ENCODE assay signal across 9 cellular contexts in genomic region chr6:2877057-2877882, GRCh38. TPM values are rescaled to one million over a fixed set of nuclear protein-coding genes. Genes with fewer than 3 reads are reported as not detected.
DNase-seq lines count a peak whose midpoint lies in the region; ATAC-seq, FAIRE-seq and TF ChIP-seq lines count a peak whose summit lies in the region.
"Had no signal": no experiment of that assay in that cellular context is flagged by ENCODE, and none has a peak within 500 bp of the region (broad histone marks: within the 10 kb centered on the region; RNA-seq: fewer than 3 reads in every experiment).

No MANE protein-coding gene starts in this region.

- no peak for FAIRE-seq in A549 (lab: Jason Lieb, UNC)

- H2AFZ ChIP-seq in Karpas-422 (ENCODE audit: low read length), result no peak overlapping the region

- H3K27me3 ChIP-seq in Karpas-422 (ENCODE audit: low read length), result no peaks in the 10 kb centered on the region

- H3K36me3 ChIP-seq in Karpas-422 (ENCODE audit: insufficient read depth, low read length) (no peaks in the 10 kb centered on the region), mucosa of descending colon (ENCODE audit: low read depth) (no peaks in the 10 kb centered on the region)

- H3K4me1 ChIP-seq in A549 (peaks cover 39% of the 10 kb centered on the region), Karpas-422 (ENCODE audit: low read length) (peaks cover 75% of the 10 kb centered on the region), mucosa of descending colon (ENCODE audit: low read depth) (peaks cover 18% of the 10 kb centered on the region)

- no peaks in the 10 kb centered on the region for H4K20me1 ChIP-seq in Karpas-422 (ENCODE audit: insufficient read depth, low read depth, low read length)

- DNase-seq in A549 (ENCODE audit: low read depth in 1 of 2, low spot score in 1 of 2) (peak; percentile 43 to 86), Karpas-422 (no peak), mucosa of descending colon (no peak), NCI-H748 (lab: John Stamatoyannopoulos, UW; ENCODE audit: unreplicated experiment) (no peak), superior temporal gyrus (ENCODE audit: extremely low spot score) (no peak), NCI-H524 (lab: John Stamatoyannopoulos, UW) (no peak)
- DNase-seq: NCI-H2029 treated with DMSO at 0.1 percent for 48 hours had no signal

- no peak for TF ChIP-seq RAD21 in A549 (conservative IDR thresholded peaks at IDR 0.05 in 1 of 2, IDR thresholded peaks at IDR 0.05 in 1 of 2)

- POLR2A ChIA-PET in A549 (lab: Yijun Ruan, JAX), result interaction anchor here (0.6 to 1.8 kb wide), 5 partner anchors 12 to 38 kb away, joined by 3 to 6 read pairs (median 3); partner anchors contain the start of genes SERPINB1 and SERPINB9

- intact Hi-C loops in mucosa of descending colon (cut with DNase I, micrococcal nuclease), result no loop called here

- TF ChIP-seq CTCF in A549 (IDR thresholded peaks at IDR 0.05), result no peak
- no peak for TF ChIP-seq CTCF in mucosa of descending colon (IDR thresholded peaks at IDR 0.05)

- TF ChIP-seq EP300 in A549 (IDR thresholded peaks at IDR 0.05), result peak in 1 of 2 experiments; percentile 46; a peak in 1 of 5 replicates

- no peaks in the 10 kb centered on the region for H3K9me3 ChIP-seq in A549
- H3K9me3 ChIP-seq in Karpas-422 (ENCODE audit: low read length), result no peaks in the 10 kb centered on the region
- no peaks in the 10 kb centered on the region for H3K9me3 ChIP-seq in mucosa of descending colon

- H3K4me2 ChIP-seq in A549, result peak overlapping the region; percentile 92
- H3K4me2 ChIP-seq in Karpas-422 (ENCODE audit: low read depth, low read length, poor library complexity, severe bottlenecking), result peak overlapping the region; percentile 78

- peak; percentile 59 to 79; a peak in 5 of 6 replicates for ATAC-seq in A549
- peak; percentile 15 for ATAC-seq in mucosa of descending colon
- no peak for ATAC-seq in HG02970 (IDR thresholded peaks at IDR 0.05; ENCODE audit: low FRiP score, unreplicated experiment)

- CTCF ChIA-PET in A549 (lab: Yijun Ruan, JAX), result interaction anchor here (0.8 to 3.0 kb wide), 7 partner anchors 10 to 75 kb away, joined by 3 to 12 read pairs (median 3); no protein-coding TSS in a partner anchor

- TF ChIP-seq POLR2A in A549 (IDR thresholded peaks at IDR 0.05; ENCODE audit: low read length), result no peak

- H3K9ac ChIP-seq in Karpas-422 (ENCODE audit: low read length), result peak overlapping the region; percentile 80; the same call in 1 of the 2 replicates

- H3K9me2 ChIP-seq in Karpas-422 (replicated peaks; ENCODE audit: insufficient read depth, low read length), result no peaks in the 10 kb centered on the region

- H3K79me2 ChIP-seq in Karpas-422 (ENCODE audit: low read length), result no peaks in the 10 kb centered on the region

- 15% methylated on average over 9 of the region's 13 CpGs for WGBS in A549 (ENCODE audit: missing lambda C conversion rate)

- peak overlapping the region; percentile 96 to 100 for H3K27ac ChIP-seq in A549
- H3K27ac ChIP-seq in Karpas-422 (ENCODE audit: low read length), result peak overlapping the region; percentile 72; the same call in 1 of the 2 replicates
- peak overlapping the region; percentile 41 for H3K27ac ChIP-seq in cingulate gyrus (ENCODE audit: low read depth, low read length)

- H3K4me3 ChIP-seq in A549 (peak overlapping the region; percentile 32; the same call in 2 of the 3 replicates), Karpas-422 (ENCODE audit: low read length) (peak overlapping the region; percentile 66; the same call in 1 of the 2 replicates), mucosa of descending colon (no peak overlapping the region)

TF ChIP-seq in A549, 52 proteins besides CTCF, POLR2A, EP300 and RAD21:
- peak; percentile 87 for TF ChIP-seq MAFK (IDR thresholded peaks at IDR 0.05; ENCODE audit: partially characterized antibody)
- TF ChIP-seq NFE2L2 (conservative IDR thresholded peaks at IDR 0.05; ENCODE audit: low read length), result peak; percentile 63
- peak in 1 of 2 experiments; percentile 58; a peak in 1 of 5 replicates for TF ChIP-seq JUN (IDR thresholded peaks at IDR 0.05)
- TF ChIP-seq FOSL2 (IDR thresholded peaks at IDR 0.05), result peak; percentile 29; the same call in 1 of the 2 replicates
- peak; percentile 75 for TF ChIP-seq FOSL2 (CRISPR knock-in tag; IDR thresholded peaks at IDR 0.05)
- TF ChIP-seq CEBPB (IDR thresholded peaks at IDR 0.05), result peak; percentile 50 to 89; a peak in 3 of 4 replicates
- TF ChIP-seq RNF2 (IDR thresholded peaks at IDR 0.05; ENCODE audit: borderline replicate concordance, low read depth), result no peak
- peak; percentile 63 for TF ChIP-seq MAX (IDR thresholded peaks at IDR 0.05)
- TF ChIP-seq HOXA7 (CRISPR knock-in tag; IDR thresholded peaks at IDR 0.05), result no peak
- peak; percentile 52; the same call in 1 of the 2 replicates for TF ChIP-seq E2F6 (IDR thresholded peaks at IDR 0.05; ENCODE audit: borderline replicate concordance, low read depth)
- TF ChIP-seq USF2 (IDR thresholded peaks at IDR 0.05), result no peak
TF ChIP-seq in A549: peak in this region for 7.

RNA-seq across cellular contexts. Expression of gene SERPINB9, which starts 25.8 kb away (rescaled TPM):
- polyA plus RNA-seq in A549 (2011; rRNA removed), result 24.7 and 25.7 TPM in 2 replicates
- polyA plus RNA-seq in A549 (2012; cell fraction: cytosol; rRNA removed), result 8.2 and 9.9 TPM in 2 replicates
- polyA plus RNA-seq in A549 (2012; cell fraction: nucleus; rRNA removed), result 4.4 and 6.7 TPM in 2 replicates
- polyA plus RNA-seq in A549 (2017; fragmentation: RNase III; extraction: RNeasy Plus Mini Kit Qiagen cat#74134 plus additional on column Dnase treatment), result 8.7 TPM in 3 replicates
- 26.4 and 31.6 TPM in 2 replicates for polyA minus RNA-seq in A549 (2011; rRNA and poly(A)+ RNA removed)
- 55.6 and 107 TPM in 2 replicates for total RNA-seq in Karpas-422 (2014; rRNA removed; shearing (Covaris generic); ENCODE audit: low replicate concordance)
- total RNA-seq in mucosa of descending colon, result 1 to 10 TPM; 3.7 to 6.4 (median 4.2) TPM

RNA-seq across cellular contexts. Expression of gene SERPINB1, which starts 35.6 kb away (rescaled TPM):
- 98.6 and 135 TPM in 2 replicates for polyA plus RNA-seq in A549 (2011; rRNA removed)
- polyA plus RNA-seq in A549 (2012; cell fraction: cytosol; rRNA removed), result 19.2 and 22.3 TPM in 2 replicates
- 9.1 and 11.2 TPM in 2 replicates for polyA plus RNA-seq in A549 (2012; cell fraction: nucleus; rRNA removed)
- polyA plus RNA-seq in A549 (2017; fragmentation: RNase III; extraction: RNeasy Plus Mini Kit Qiagen cat#74134 plus additional on column Dnase treatment), result 52.6 to 63.2 TPM (median 52.7 TPM) in 3 replicates
- polyA minus RNA-seq in A549 (2011; rRNA and poly(A)+ RNA removed), result 39.0 and 42.9 TPM in 2 replicates
- 0.22 TPM in 1 of 2 replicates, not detected in the other for total RNA-seq in Karpas-422 (2014; rRNA removed; shearing (Covaris generic); ENCODE audit: low replicate concordance)
- 100 to 1,000 TPM in 2 of 3 donors, 10 to 100 TPM in 1; 66.7 to 187 (median 132) TPM for total RNA-seq in mucosa of descending colon

Comparison
In these comparisons a context has a peak if more than half of its experiments do, and no peak if none do; other contexts are left out.
1. DNase-seq: peak in A549 (2 of 2); none in Karpas-422 (single experiment), mucosa of descending colon (0 of 3), NCI-H748 (single experiment), superior temporal gyrus (single experiment) and NCI-H524 (0 of 2).
2. H3K27ac ChIP-seq: peak in every context shown above with its lines; median percentile 98 in A549; 72 in Karpas-422; 41 in cingulate gyrus.
3. RNA of gene SERPINB1, which starts 35.6 kb away (total RNA-seq): 66.7 to 187 TPM in mucosa of descending colon; 0.22 TPM in Karpas-422; every median in the first group is over 10 times any median in the second.